ENCODE assay signal across 20 cellular contexts in genomic region chr6:142899101-142899760, GRCh38. TPM values are rescaled to one million over a fixed set of nuclear protein-coding genes. Genes with fewer than 3 reads are reported as not detected.
DNase-seq lines count a peak whose midpoint lies in the region; ATAC-seq lines count a peak whose summit lies in the region.
"Had no signal": no experiment of that assay in that cellular context is flagged by ENCODE, and none has a peak within 500 bp of the region (broad histone marks: within the 10 kb centered on the region; RNA-seq: fewer than 3 reads in every experiment).

No MANE protein-coding gene starts in this region.

- H3K4me1 Mint-ChIP-seq in activated T-cell treated with anti-CD3 and anti-CD28 coated beads, Interleukin-2, amount 50 U/mL, for 72 hours (ENCODE audit: low read depth), result peaks cover 5% of the 10 kb centered on the region

- no peak overlapping the region for H3K4ac ChIP-seq in neuronal stem cell (ENCODE audit: low read length)

- H2BK5ac ChIP-seq in neuronal stem cell (ENCODE audit: low read length), result no peak overlapping the region

- H3K4me3 Mint-ChIP-seq in activated T-cell treated with anti-CD3 and anti-CD28 coated beads, Interleukin-2, amount 50 U/mL, for 72 hours, result no peak overlapping the region
- H3K4me3 Mint-ChIP-seq: GM23338 had no signal

- no CpG with 5 or more reads among the region's 3 CpGs for WGBS in neuronal stem cell (ENCODE audit: extremely low coverage in 2 of 2, insufficient read length in 2 of 2, insufficient replicate concordance in 1 of 2), 2 donors

- peaks cover 1 to 3% of the 10 kb centered on the region in 2 donors for H3K36me3 Mint-ChIP-seq in activated T-cell treated with anti-CD3 and anti-CD28 coated beads, Interleukin-2, amount 50 U/mL, for 72 hours (ENCODE audit: insufficient read depth in 2 of 2)

- H2BK15ac ChIP-seq in neuronal stem cell (ENCODE audit: low read length), result no peak overlapping the region

- H3K4me1 ChIP-seq in adipocyte (ENCODE audit: control insufficient read depth, insufficient read depth, low read length) (peaks cover 46% of the 10 kb centered on the region), neuronal stem cell (ENCODE audit: control insufficient read depth in 2 of 2, insufficient read depth in 1 of 2, low read depth in 1 of 2, low read length in 2 of 2) (peaks cover 8 to 22% of the 10 kb centered on the region in 2 donors)

- H4K91ac ChIP-seq in neuronal stem cell (ENCODE audit: low read depth, low read length, poor library complexity), result no peak overlapping the region

- ATAC-seq in activated T-cell treated with anti-CD3 and anti-CD28 coated beads, Interleukin-2, amount 50 U/mL, for 72 hours (replicated peaks in 1 of 2), result no peak
- no peak for ATAC-seq in GM21723 (IDR thresholded peaks at IDR 0.05; ENCODE audit: unreplicated experiment)
- ATAC-seq: A549, GM23338 had no signal

- peak overlapping the region; percentile 19 for H3K27ac Mint-ChIP-seq in activated T-cell treated with anti-CD3 and anti-CD28 coated beads, Interleukin-2, amount 50 U/mL, for 72 hours
- H3K27ac Mint-ChIP-seq: GM23338 had no signal

- DNase-seq in activated T-cell treated with anti-CD3 and anti-CD28 coated beads, Interleukin-2, amount 50 U/mL, for 72 hours, result no peak
- no peak for DNase-seq in activated T-cell treated with anti-CD3 and anti-CD28 coated beads, Interleukin-2, amount 50 U/mL, for 1 hour
- DNase-seq in adipocyte (ENCODE audit: low read depth) (peak; percentile 11), fibroblast of peridontal ligament (ENCODE audit: extremely low read depth) (peak; percentile 52), retina (peak; percentile 39), HCEC 1CT (no peak), neuronal stem cell (ENCODE audit: low spot score) (no peak)
- DNase-seq: DND-41, GDM1, MG63, NCI-H1092 treated with DMSO at 0.1 percent for 48 hours, NCI-H1694, NCI-H2171, NCI-H774 had no signal

- H3K4me2 ChIP-seq in neuronal stem cell (ENCODE audit: insufficient read depth, low read length, poor library complexity, severe bottlenecking), result no peak overlapping the region
- H3K4me2 ChIP-seq: A549, GM23338, KMS-11 had no signal

- H3K27me3 Mint-ChIP-seq in activated T-cell treated with anti-CD3 and anti-CD28 coated beads, Interleukin-2, amount 50 U/mL, for 72 hours (ENCODE audit: low read depth), result no peaks in the 10 kb centered on the region

- no peak overlapping the region for H3K27ac ChIP-seq in neuronal stem cell (replicated peaks; ENCODE audit: low read length)
- H3K27ac ChIP-seq: A549, C4-2B, HL-60, KMS-11 had no signal

- H3K79me1 ChIP-seq in neuronal stem cell (ENCODE audit: low read depth, low read length), result no peaks in the 10 kb centered on the region

- H3K23ac ChIP-seq in neuronal stem cell (ENCODE audit: low read depth, low read length, poor library complexity), result no peak overlapping the region

- H2BK12ac ChIP-seq in neuronal stem cell (ENCODE audit: low read length), result no peak overlapping the region

- no peak overlapping the region for H2BK120ac ChIP-seq in neuronal stem cell (ENCODE audit: low read depth, low read length)

- no peak overlapping the region for H2AFZ ChIP-seq in neuronal stem cell (ENCODE audit: low read length)
- H2AFZ ChIP-seq: GM23338 had no signal

- no peak overlapping the region for H3K14ac ChIP-seq in neuronal stem cell (ENCODE audit: low read length)

- H3K9me3 Mint-ChIP-seq in activated T-cell treated with anti-CD3 and anti-CD28 coated beads, Interleukin-2, amount 50 U/mL, for 72 hours, result no peaks in the 10 kb centered on the region
- H3K9me3 Mint-ChIP-seq: GM23338 had no signal

- H2AK5ac ChIP-seq in neuronal stem cell (ENCODE audit: low read depth, low read length), result no peak overlapping the region

- H3K27me3 ChIP-seq in adipocyte (replicated peaks; ENCODE audit: control insufficient read depth, insufficient read depth, low read length) (no peaks in the 10 kb centered on the region), neuronal stem cell (ENCODE audit: control insufficient read depth in 3 of 3, insufficient read depth in 3 of 3, low read depth in 1 of 3, low read length in 3 of 3) (no peaks in the 10 kb centered on the region)
- H3K27me3 ChIP-seq: MG63 had no signal

- H3K36me3 ChIP-seq in adipocyte (ENCODE audit: control insufficient read depth, insufficient read depth, low read length, severe bottlenecking), result no peaks in the 10 kb centered on the region
- no peaks in the 10 kb centered on the region for H3K36me3 ChIP-seq in neuronal stem cell (replicated peaks in 1 of 2; ENCODE audit: control insufficient read depth in 2 of 2, insufficient read depth in 2 of 2, low read length in 2 of 2)

- H3K9ac ChIP-seq in adipocyte (ENCODE audit: low read length), result no peak overlapping the region
- H3K9ac ChIP-seq in neuronal stem cell (ENCODE audit: low read depth, low read length, poor library complexity), result no peak overlapping the region
- H3K9ac ChIP-seq: KMS-11 had no signal

- H3K9me3 ChIP-seq in adipocyte (ENCODE audit: control insufficient read depth, low read length) (no peaks in the 10 kb centered on the region), neuronal stem cell (replicated peaks in 1 of 2; ENCODE audit: control insufficient read depth in 2 of 2, insufficient read depth in 1 of 2, low read depth in 1 of 2, low read length in 2 of 2) (peaks cover 0 to 9% of the 10 kb centered on the region in 2 donors)
- H3K9me3 ChIP-seq: A549, MG63 had no signal

- H3K18ac ChIP-seq in neuronal stem cell (ENCODE audit: low read length), result no peak overlapping the region

- H4K8ac ChIP-seq in neuronal stem cell (ENCODE audit: low read depth, low read length), result no peak overlapping the region

- H3K4me3 ChIP-seq in adipocyte (ENCODE audit: low read length), result peak overlapping the region; percentile 48
- no peak overlapping the region for H3K4me3 ChIP-seq in neuronal stem cell (ENCODE audit: low read length in 2 of 2)
- H3K4me3 ChIP-seq: A549, GM23338, MG63 had no signal

RNA-seq across cellular contexts. Expression of gene HIVEP2, which starts 45.7 kb away (rescaled TPM):
- total RNA-seq in activated T-cell treated with anti-CD3 and anti-CD28 coated beads, Interleukin-2, amount 50 U/mL, for 72 hours, result 10 to 100 TPM; 25.8 to 30.8 TPM
- 1.1 TPM for polyA plus RNA-seq in neuronal stem cell (2013, experiment 1 of 2)
- polyA plus RNA-seq in neuronal stem cell (2013, experiment 2 of 2), result 1.1 TPM

Comparison
In these comparisons a context has a peak if more than half of its experiments do, and no peak if none do; other contexts are left out.
1. DNase-seq: peak in adipocyte (single experiment), fibroblast of peridontal ligament (single experiment) and retina (single experiment); none in activated T-cell treated with anti-CD3 and anti-CD28 coated beads, Interleukin-2, amount 50 U/mL, for 72 hours (0 of 2), activated T-cell treated with anti-CD3 and anti-CD28 coated beads, Interleukin-2, amount 50 U/mL, for 1 hour (single experiment), HCEC 1CT (single experiment) and neuronal stem cell (single experiment).